Comparison of ENCODE assay signal across 10 cellular contexts in the genomic region with DNA sequence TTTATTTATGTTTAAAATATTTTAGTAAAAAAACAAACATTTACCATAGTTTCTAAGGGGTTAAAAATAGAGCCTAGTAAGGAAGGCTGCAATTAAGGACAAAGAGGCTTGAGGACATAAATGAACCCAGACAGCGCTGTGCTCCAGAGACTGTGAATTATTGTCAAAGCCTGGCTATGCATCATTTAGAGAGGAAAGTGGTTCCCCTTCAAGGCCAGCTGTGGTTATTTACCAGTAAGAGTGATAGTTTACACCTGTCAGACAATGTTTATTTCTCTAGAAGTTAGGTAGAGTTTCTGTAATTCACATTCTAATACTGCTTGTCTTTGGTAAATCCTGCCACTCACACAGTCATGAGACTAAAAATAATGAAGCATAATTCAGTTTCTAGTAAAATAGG. TPM values are rescaled to one million over a fixed set of nuclear protein-coding genes. Genes with fewer than 3 reads are reported as not detected.
DNase-seq lines count a peak whose midpoint lies in the region; ATAC-seq and TF ChIP-seq lines count a peak whose summit lies in the region.
"Had no signal": no experiment of that assay in that cellular context is flagged by ENCODE, and none has a peak within 500 bp of the region (broad histone marks: within the 10 kb centered on the region; RNA-seq: fewer than 3 reads in every experiment).

No MANE protein-coding gene starts in this region.

- H2BK5ac ChIP-seq in mesenchymal stem cell (ENCODE audit: low read depth, low read length, poor library complexity, severe bottlenecking), result no peak overlapping the region

- no peaks in the 10 kb centered on the region for H3K4me1 ChIP-seq in mesenchymal stem cell (ENCODE audit: control insufficient read depth, insufficient read depth, low read depth, low read length)

- 0% methylated on average over 1 of the region's 1 CpG for WGBS in mesenchymal stem cell

- H3K9ac ChIP-seq in mesenchymal stem cell (ENCODE audit: low read length), result no peak overlapping the region

- H3K9me3 Mint-ChIP-seq in stimulated activated naive CD8-positive, alpha-beta T cell treated with anti-CD3 and anti-CD28 coated beads, Interleukin-15, amount 100 ng/mL, for 72 hours, result no peaks in the 10 kb centered on the region
- H3K9me3 Mint-ChIP-seq: nephron had no signal

- no peak overlapping the region for H3K4me3 ChIP-seq in GM12864 (ENCODE audit: low read depth, low read length)
- no peak overlapping the region for H3K4me3 ChIP-seq in mesenchymal stem cell (ENCODE audit: insufficient read depth in 1 of 2, low read depth in 1 of 2, low read length in 2 of 2)

- no peak overlapping the region for H3K23ac ChIP-seq in mesenchymal stem cell (ENCODE audit: low read length in 2 of 2)

- no peak overlapping the region for H4K91ac ChIP-seq in mesenchymal stem cell (ENCODE audit: low read length)

- no peaks in the 10 kb centered on the region for H3K4me1 Mint-ChIP-seq in stimulated activated naive CD8-positive, alpha-beta T cell treated with anti-CD3 and anti-CD28 coated beads, Interleukin-15, amount 100 ng/mL, for 72 hours

- no peak overlapping the region for H2AK5ac ChIP-seq in mesenchymal stem cell (ENCODE audit: low read length, severe bottlenecking)

- no peak overlapping the region for H3K4me3 Mint-ChIP-seq in stimulated activated naive CD8-positive, alpha-beta T cell treated with anti-CD3 and anti-CD28 coated beads, Interleukin-15, amount 100 ng/mL, for 72 hours
- H3K4me3 Mint-ChIP-seq: nephron had no signal

- no peak overlapping the region for H2BK12ac ChIP-seq in mesenchymal stem cell (ENCODE audit: low read length in 2 of 2)

- H3K36me3 ChIP-seq in mesenchymal stem cell (ENCODE audit: control insufficient read depth in 1 of 2, insufficient read depth in 2 of 2, low read depth in 1 of 2, low read length in 2 of 2), result no peaks in the 10 kb centered on the region

- ATAC-seq in GM19455 (IDR thresholded peaks at IDR 0.05; ENCODE audit: unreplicated experiment), result peak; percentile 93
- ATAC-seq in HG02981 (IDR thresholded peaks at IDR 0.05; ENCODE audit: unreplicated experiment), result peak; percentile 95
- ATAC-seq in stimulated activated naive CD8-positive, alpha-beta T cell treated with anti-CD3 and anti-CD28 coated beads, Interleukin-15, amount 100 ng/mL, for 72 hours, result no peak

- peaks cover 11% of the 10 kb centered on the region for H3K27me3 Mint-ChIP-seq in stimulated activated naive CD8-positive, alpha-beta T cell treated with anti-CD3 and anti-CD28 coated beads, Interleukin-15, amount 100 ng/mL, for 72 hours

- no peak overlapping the region for H3K27ac Mint-ChIP-seq in stimulated activated naive CD8-positive, alpha-beta T cell treated with anti-CD3 and anti-CD28 coated beads, Interleukin-15, amount 100 ng/mL, for 72 hours

- H3K18ac ChIP-seq in mesenchymal stem cell (ENCODE audit: low read depth in 1 of 2, low read length in 2 of 2), result no peak overlapping the region

- H3K79me1 ChIP-seq in mesenchymal stem cell (replicated peaks; ENCODE audit: low read length, poor library complexity, severe bottlenecking), result no peaks in the 10 kb centered on the region

- H3K27me3 ChIP-seq in mesenchymal stem cell (ENCODE audit: control insufficient read depth in 1 of 2, insufficient read depth in 1 of 2, low read length in 2 of 2), result no peaks in the 10 kb centered on the region

- no peak overlapping the region for H2BK120ac ChIP-seq in mesenchymal stem cell (ENCODE audit: low read depth, low read length)

- TF ChIP-seq CTCF in GM12864 (IDR thresholded peaks at IDR 0.05; ENCODE audit: low read depth, low read length, missing control alignments), result no peak

- no peak overlapping the region for H4K8ac ChIP-seq in mesenchymal stem cell (ENCODE audit: low read length)

- H3K27ac ChIP-seq in mesenchymal stem cell (ENCODE audit: low read length, poor library complexity, severe bottlenecking), result no peak overlapping the region

- no peak overlapping the region for H3K4me2 ChIP-seq in mesenchymal stem cell (ENCODE audit: low read length, poor library complexity, severe bottlenecking)

- H3K4ac ChIP-seq in mesenchymal stem cell (ENCODE audit: low read depth in 1 of 2, low read length in 2 of 2), result no peak overlapping the region

- DNase-seq in GM12864 (ENCODE audit: low read depth) (peak; percentile 22), NCI-H146 (lab: John Stamatoyannopoulos, UW) (peak; percentile 72), middle frontal gyrus (ENCODE audit: extremely low spot score, low spot score) (no peak), mesenchymal stem cell (no peak)
- DNase-seq in activated CD4-positive, alpha-beta T cell treated with anti-CD3 and anti-CD28 coated beads, Interleukin-2, amount 50 U/mL, for 1 hour, result no peak
- DNase-seq in stimulated activated naive CD8-positive, alpha-beta T cell treated with anti-CD3 and anti-CD28 coated beads, Interleukin-15, amount 100 ng/mL, for 72 hours, result no peak
- DNase-seq: AML-193 had no signal

- H2BK15ac ChIP-seq in mesenchymal stem cell (ENCODE audit: low read depth, poor library complexity, severe bottlenecking), result no peak overlapping the region

- H2AFZ ChIP-seq in mesenchymal stem cell (ENCODE audit: low read depth, low read length), result no peak overlapping the region

- no peak overlapping the region for H3K14ac ChIP-seq in mesenchymal stem cell (ENCODE audit: low read length in 2 of 2)

- no peaks in the 10 kb centered on the region for H3K9me3 ChIP-seq in mesenchymal stem cell (ENCODE audit: control insufficient read depth, low read length)

RNA-seq across cellular contexts. Expression of gene PIK3R4, which starts 32.4 kb away (rescaled TPM):
- polyA plus RNA-seq in mesenchymal stem cell (2013, experiment 1 of 2), result 7.1 TPM
- polyA plus RNA-seq in mesenchymal stem cell (2013, experiment 2 of 2), result 7.2 TPM

Comparison
In these comparisons a context has a peak if more than half of its experiments do, and no peak if none do; other contexts are left out.
1. DNase-seq: peak in GM12864 (single experiment) and NCI-H146 (single experiment); none in middle frontal gyrus (single experiment), activated CD4-positive, alpha-beta T cell treated with anti-CD3 and anti-CD28 coated beads, Interleukin-2, amount 50 U/mL, for 1 hour (single experiment), stimulated activated naive CD8-positive, alpha-beta T cell treated with anti-CD3 and anti-CD28 coated beads, Interleukin-15, amount 100 ng/mL, for 72 hours (0 of 2) and mesenchymal stem cell (single experiment).